Comparison of ENCODE assay signal across 7 cellular contexts in the genomic region with DNA sequence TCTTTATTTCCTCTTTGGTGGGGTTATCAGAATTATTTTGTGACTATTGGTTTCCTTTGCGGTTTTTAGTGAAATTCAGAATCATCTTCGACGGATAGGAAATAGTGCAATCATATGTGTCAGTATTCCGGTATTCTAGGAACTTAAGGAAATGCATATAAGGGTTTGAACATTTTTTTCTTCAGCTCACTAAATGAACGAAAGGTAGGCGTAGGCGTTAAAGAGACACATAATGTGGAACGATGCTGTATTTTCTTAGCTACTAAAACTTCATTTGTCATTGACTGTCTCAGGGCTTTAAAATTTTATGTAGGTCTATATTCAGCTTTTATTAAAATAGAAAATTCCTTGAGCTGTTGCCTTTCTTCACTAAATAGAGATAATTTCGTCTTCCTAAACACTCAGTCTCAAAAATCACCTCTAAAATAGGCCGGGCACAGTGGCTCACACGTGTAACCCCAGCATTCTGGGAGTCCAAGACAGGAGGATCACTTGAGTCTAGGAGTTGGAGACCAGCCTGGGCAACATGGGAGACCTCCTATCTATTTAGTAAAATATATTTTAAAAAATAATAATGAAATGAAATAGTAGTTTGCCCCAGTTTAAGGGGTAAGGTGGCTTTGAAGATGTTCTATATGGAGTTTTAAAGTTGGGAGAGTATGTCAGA. TPM values are rescaled to one million over a fixed set of nuclear protein-coding genes. Genes with fewer than 3 reads are reported as not detected.
A peak's percentile ranks its signal among the peaks of the same experiment; 100 is the strongest.
DNase-seq lines count a peak whose midpoint lies in the region; ATAC-seq and TF ChIP-seq lines count a peak whose summit lies in the region.

No MANE protein-coding gene starts in this region.

- no peaks in the 10 kb centered on the region for H3K36me3 ChIP-seq in HUES48 (ENCODE audit: control insufficient read depth, insufficient read depth, low read length)
- no peaks in the 10 kb centered on the region for H3K36me3 ChIP-seq in gastroesophageal sphincter
- H3K36me3 ChIP-seq in spleen = no peaks in the 10 kb centered on the region

- peak overlapping the region; percentile 85 for H3K4me3 Mint-ChIP-seq in T-helper 2 cell treated with Interferon-gamma antibody and Interleukin-4, amounts not matched to agents 5 μg/mL and 100 μg/mL, for 36 hours

- peak overlapping the region; percentile 88; the same call in 1 of the 2 replicates for H3K9ac ChIP-seq in HUES48 (ENCODE audit: low read depth, low read length)

- H3K4me1 ChIP-seq in HUES48 (ENCODE audit: control insufficient read depth, insufficient read depth, low read length) (peaks cover 19% of the 10 kb centered on the region), gastroesophageal sphincter (peaks cover 0 to 36% (median 0%) of the 10 kb centered on the region in 3 donors), spleen (peaks cover 10 to 66% (median 34%) of the 10 kb centered on the region in 6 donors)

- TF ChIP-seq POLR2A in gastroesophageal sphincter (IDR thresholded peaks at IDR 0.05) = no peak
- TF ChIP-seq POLR2A in spleen (IDR thresholded peaks at IDR 0.05) = no peak

- H3K27me3 ChIP-seq in HUES48 (ENCODE audit: control insufficient read depth, insufficient read depth, low read length) (no peaks in the 10 kb centered on the region), gastroesophageal sphincter (no peaks in the 10 kb centered on the region), spleen (replicated peaks in 1 of 7) (peaks cover 0 to 89% (median 16%) of the 10 kb centered on the region in 7 donors)

- H3K36me3 Mint-ChIP-seq in T-helper 2 cell treated with Interferon-gamma antibody and Interleukin-4, amounts not matched to agents 5 μg/mL and 100 μg/mL, for 36 hours (ENCODE audit: low read depth) = peaks cover 13% of the 10 kb centered on the region

- 66 to 67% methylated on average over 11 of the region's 11 CpGs for WGBS in gastroesophageal sphincter (ENCODE audit: low coverage in 1 of 2), 2 donors
- WGBS in spleen, 5 donors = 15 to 22% (median 18%) methylated on average over 11 of the region's 11 CpGs

- no peak for DNase-seq in T-helper 2 cell treated with Interferon-gamma antibody and Interleukin-4, amounts not matched to agents 5 μg/mL and 100 μg/mL, for 36 hours (ENCODE audit: low spot score)
- no peak for DNase-seq in spleen
- DNase-seq in NCI-H774 (lab: John Stamatoyannopoulos, UW) = no peak
- DNase-seq in DMS79 treated with DMSO at 0.1 percent for 48 hours (lab: John Stamatoyannopoulos, UW) = no peak
- no peak for DNase-seq in NCI-H510A treated with DMSO at 0.1 percent for 48 hours (lab: John Stamatoyannopoulos, UW)

- H3K27me3 Mint-ChIP-seq in T-helper 2 cell treated with Interferon-gamma antibody and Interleukin-4, amounts not matched to agents 5 μg/mL and 100 μg/mL, for 36 hours (ENCODE audit: low read depth) = no peaks in the 10 kb centered on the region

- no peak for TF ChIP-seq CTCF in gastroesophageal sphincter (IDR thresholded peaks at IDR 0.05)
- no peak for TF ChIP-seq CTCF in spleen (IDR thresholded peaks at IDR 0.05 in 8 of 11, conservative IDR thresholded peaks at IDR 0.05 in 3 of 11)

- peak overlapping the region; percentile 100 for H3K27ac ChIP-seq in HUES48 (ENCODE audit: low read depth, low read length)
- H3K27ac ChIP-seq in gastroesophageal sphincter = peak overlapping the region in 3 of 4 donors; percentile 96 to 98 (median 96)
- peak overlapping the region; percentile 93 to 98 (median 96) for H3K27ac ChIP-seq in spleen

- H3K4me3 ChIP-seq in HUES48 (ENCODE audit: low read depth, low read length) (peak overlapping the region; percentile 86), gastroesophageal sphincter (peak overlapping the region in 1 of 2 donors; percentile 95), spleen (peak overlapping the region in 5 of 8 donors; percentile 53 to 81 (median 69))

- H3K9me3 ChIP-seq in HUES48 (ENCODE audit: control insufficient read depth, insufficient read depth, low read length) (no peaks in the 10 kb centered on the region), gastroesophageal sphincter (no peaks in the 10 kb centered on the region), spleen (peaks cover 0 to 10% (median 0%) of the 10 kb centered on the region in 8 donors)

- ATAC-seq in gastroesophageal sphincter = no peak

- intact Hi-C loops in spleen (cut with DNase I; ENCODE audit: low total_unique reads) = no loop called here

- H3K9me3 Mint-ChIP-seq in T-helper 2 cell treated with Interferon-gamma antibody and Interleukin-4, amounts not matched to agents 5 μg/mL and 100 μg/mL, for 36 hours = no peaks in the 10 kb centered on the region

- H3K4me1 Mint-ChIP-seq in T-helper 2 cell treated with Interferon-gamma antibody and Interleukin-4, amounts not matched to agents 5 μg/mL and 100 μg/mL, for 36 hours (ENCODE audit: low read depth) = peaks cover 62% of the 10 kb centered on the region

- TF ChIP-seq EP300 in gastroesophageal sphincter (IDR thresholded peaks at IDR 0.05) = no peak

- peak overlapping the region; percentile 98 for H3K27ac Mint-ChIP-seq in T-helper 2 cell treated with Interferon-gamma antibody and Interleukin-4, amounts not matched to agents 5 μg/mL and 100 μg/mL, for 36 hours

RNA-seq across cellular contexts. Expression of a gene that starts 1.5 kb away (rescaled TPM):
- 100 to 1,000 TPM in 2 of 4 donors, 10 to 100 TPM in 2; 84.1 to 127 (median 96.8) TPM for total RNA-seq in gastroesophageal sphincter
- 100 to 1,000 TPM in 2 of 7 donors, 10 to 100 TPM in 5; 52.1 to 128 (median 97.1) TPM for total RNA-seq in spleen
- polyA plus RNA-seq in spleen = 10 to 100 TPM in 1 of 3 donors, 1 to 10 TPM in 2; 8.4 to 24.2 (median 9.3) TPM
